Comparison of ENCODE assay signal across 1 cellular context in genomic region chr16:647173-647902, GRCh38.
TF ChIP-seq lines count a peak whose summit lies in the region.

No MANE protein-coding gene starts in this region.

TF ChIP-seq in SK-N-SH, 30 proteins besides CTCF, POLR2A, EP300 and RAD21 (continued from another document):
- no peak for TF ChIP-seq USF2 (IDR thresholded peaks at IDR 0.05; ENCODE audit: borderline replicate concordance, low read depth, low read length)
- TF ChIP-seq ELF1 (IDR thresholded peaks at IDR 0.05), result no peak
- no peak for TF ChIP-seq TCF12 (IDR thresholded peaks at IDR 0.05)
- TF ChIP-seq, protein P1, sequence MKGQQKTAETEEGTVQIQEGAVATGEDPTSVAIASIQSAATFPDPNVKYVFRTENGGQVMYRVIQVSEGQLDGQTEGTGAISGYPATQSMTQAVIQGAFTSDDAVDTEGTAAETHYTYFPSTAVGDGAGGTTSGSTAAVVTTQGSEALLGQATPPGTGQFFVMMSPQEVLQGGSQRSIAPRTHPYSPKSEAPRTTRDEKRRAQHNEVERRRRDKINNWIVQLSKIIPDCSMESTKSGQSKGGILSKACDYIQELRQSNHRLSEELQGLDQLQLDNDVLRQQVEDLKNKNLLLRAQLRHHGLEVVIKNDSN (IDR thresholded peaks at IDR 0.05; ENCODE audit: borderline replicate concordance, low read depth), result no peak
- no peak for TF ChIP-seq GATA2 (CRISPR knock-in tag; IDR thresholded peaks at IDR 0.05)
- TF ChIP-seq JUND (IDR thresholded peaks at IDR 0.05), result no peak
